In genomic region chr17:82461827-82462524, GRCh38 we compare ENCODE assay signal across 1 cellular context.
A peak's percentile ranks its signal among the peaks of the same experiment; 100 is the strongest.
TF ChIP-seq lines count a peak whose summit lies in the region.

No MANE protein-coding gene starts in this region.

TF ChIP-seq in endothelial cell of umbilical vein, 7 proteins besides CTCF, POLR2A, EP300 and RAD21:
- TF ChIP-seq POLR2AphosphoS5 (IDR thresholded peaks at IDR 0.05; ENCODE audit: insufficient read depth, low read depth, low read length) = peak; percentile 21
- TF ChIP-seq MYC (IDR thresholded peaks at IDR 0.05; ENCODE audit: low read depth, low read length) = no peak
- no peak for TF ChIP-seq JUN (IDR thresholded peaks at IDR 0.05; ENCODE audit: borderline replicate concordance, insufficient read depth, insufficient read length, low read depth)
- TF ChIP-seq EZH2 (IDR thresholded peaks at IDR 0.05; ENCODE audit: borderline replicate concordance, low read depth, low read length, severe bottlenecking) = no peak
